Comparison of ENCODE assay signal across 1 cellular context in the genomic region with DNA sequence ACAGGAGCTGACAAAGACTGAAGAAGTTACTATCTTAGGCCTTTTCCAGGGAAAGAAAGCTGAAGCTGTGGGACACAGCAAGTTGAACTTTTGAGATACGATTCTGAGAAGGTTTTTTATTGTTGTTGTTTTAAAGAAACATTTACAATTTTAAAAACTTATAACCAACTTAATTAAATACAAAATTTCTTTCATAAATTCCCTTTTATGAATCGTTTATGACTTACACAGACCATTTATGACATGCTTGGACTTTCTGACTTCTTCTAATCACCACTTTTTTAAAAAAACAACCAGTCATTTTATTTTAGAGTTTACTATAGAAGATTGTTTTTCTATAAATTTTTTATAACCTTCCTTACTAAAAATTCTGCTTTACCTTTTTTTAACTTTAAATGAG.
A peak's percentile ranks its signal among the peaks of the same experiment; 100 is the strongest.
TF ChIP-seq lines count a peak whose summit lies in the region.

No MANE protein-coding gene starts in this region.

TF ChIP-seq in HepG2, 621 proteins besides CTCF, POLR2A, EP300 and RAD21 (continued from another document):
- TF ChIP-seq ZBTB37 (CRISPR knock-in tag; IDR thresholded peaks at IDR 0.05) (no peak), BORCS8-MEF2B (CRISPR knock-in tag; IDR thresholded peaks at IDR 0.05) (no peak), ZNF713 (CRISPR knock-in tag; IDR thresholded peaks at IDR 0.05) (no peak), ZNF83 (CRISPR knock-in tag; IDR thresholded peaks at IDR 0.05; ENCODE audit: borderline replicate concordance) (no peak), NR2F6 (IDR thresholded peaks at IDR 0.05) (no peak), NR2F6 (CRISPR knock-in tag; IDR thresholded peaks at IDR 0.05) (no peak), FOSL2 (CRISPR knock-in tag; IDR thresholded peaks at IDR 0.05) (no peak), SP1 (IDR thresholded peaks at IDR 0.05) (no peak), SP1 (CRISPR knock-in tag; IDR thresholded peaks at IDR 0.05) (no peak), FOXA1 (IDR thresholded peaks at IDR 0.05) (no peak), FOXA1 (CRISPR knock-in tag; IDR thresholded peaks at IDR 0.05) (no peak), ZNF724P (CRISPR knock-in tag; IDR thresholded peaks at IDR 0.05; ENCODE audit: borderline replicate concordance) (peak; percentile 96; the same call in 1 of the 2 replicates), SOX5 (CRISPR knock-in tag; IDR thresholded peaks at IDR 0.05; ENCODE audit: borderline replicate concordance) (no peak), EED (CRISPR knock-in tag; IDR thresholded peaks at IDR 0.05) (no peak), ZNF350 (CRISPR knock-in tag; IDR thresholded peaks at IDR 0.05; ENCODE audit: borderline replicate concordance, low read depth) (no peak), ZNF382 (CRISPR knock-in tag; IDR thresholded peaks at IDR 0.05; ENCODE audit: borderline replicate concordance) (no peak), ZKSCAN8 (CRISPR knock-in tag; IDR thresholded peaks at IDR 0.05; ENCODE audit: borderline replicate concordance) (no peak), CEBPZ (IDR thresholded peaks at IDR 0.05; ENCODE audit: low read length) (peak; percentile 83), ZNF562 (CRISPR knock-in tag; IDR thresholded peaks at IDR 0.05; ENCODE audit: borderline replicate concordance) (no peak), SOX6 (IDR thresholded peaks at IDR 0.05) (no peak), SOX6 (CRISPR knock-in tag; IDR thresholded peaks at IDR 0.05) (no peak), ZNF598 (CRISPR knock-in tag; IDR thresholded peaks at IDR 0.05; ENCODE audit: borderline replicate concordance) (no peak), ZNF619 (CRISPR knock-in tag; IDR thresholded peaks at IDR 0.05) (no peak), TOPORS (CRISPR knock-in tag; IDR thresholded peaks at IDR 0.05) (0 out of 2 replicates have a peak, but pooled peaks have one; percentile 60), U2AF2 (IDR thresholded peaks at IDR 0.05; ENCODE audit: low read depth, low read length) (no peak), E2F1 (CRISPR knock-in tag; IDR thresholded peaks at IDR 0.05) (no peak), TRAFD1 (CRISPR knock-in tag; IDR thresholded peaks at IDR 0.05; ENCODE audit: borderline replicate concordance) (no peak), SP4 (CRISPR knock-in tag; IDR thresholded peaks at IDR 0.05) (no peak), ZNF160 (CRISPR knock-in tag; IDR thresholded peaks at IDR 0.05) (no peak), PAX8 (CRISPR knock-in tag; IDR thresholded peaks at IDR 0.05; ENCODE audit: borderline replicate concordance) (no peak), FOSL1 (CRISPR knock-in tag; IDR thresholded peaks at IDR 0.05; ENCODE audit: borderline replicate concordance) (no peak), ZNF446 (CRISPR knock-in tag; IDR thresholded peaks at IDR 0.05) (no peak), RARG (CRISPR knock-in tag; IDR thresholded peaks at IDR 0.05; ENCODE audit: low read depth) (no peak), ATM (IDR thresholded peaks at IDR 0.05; ENCODE audit: borderline replicate concordance) (no peak), KDM5A (IDR thresholded peaks at IDR 0.05; ENCODE audit: borderline replicate concordance, low read length) (no peak), ZFP36 (IDR thresholded peaks at IDR 0.05; ENCODE audit: borderline replicate concordance, low read depth, low read length, partially characterized antibody) (peak; percentile 99)
- TF ChIP-seq, protein P1, sequence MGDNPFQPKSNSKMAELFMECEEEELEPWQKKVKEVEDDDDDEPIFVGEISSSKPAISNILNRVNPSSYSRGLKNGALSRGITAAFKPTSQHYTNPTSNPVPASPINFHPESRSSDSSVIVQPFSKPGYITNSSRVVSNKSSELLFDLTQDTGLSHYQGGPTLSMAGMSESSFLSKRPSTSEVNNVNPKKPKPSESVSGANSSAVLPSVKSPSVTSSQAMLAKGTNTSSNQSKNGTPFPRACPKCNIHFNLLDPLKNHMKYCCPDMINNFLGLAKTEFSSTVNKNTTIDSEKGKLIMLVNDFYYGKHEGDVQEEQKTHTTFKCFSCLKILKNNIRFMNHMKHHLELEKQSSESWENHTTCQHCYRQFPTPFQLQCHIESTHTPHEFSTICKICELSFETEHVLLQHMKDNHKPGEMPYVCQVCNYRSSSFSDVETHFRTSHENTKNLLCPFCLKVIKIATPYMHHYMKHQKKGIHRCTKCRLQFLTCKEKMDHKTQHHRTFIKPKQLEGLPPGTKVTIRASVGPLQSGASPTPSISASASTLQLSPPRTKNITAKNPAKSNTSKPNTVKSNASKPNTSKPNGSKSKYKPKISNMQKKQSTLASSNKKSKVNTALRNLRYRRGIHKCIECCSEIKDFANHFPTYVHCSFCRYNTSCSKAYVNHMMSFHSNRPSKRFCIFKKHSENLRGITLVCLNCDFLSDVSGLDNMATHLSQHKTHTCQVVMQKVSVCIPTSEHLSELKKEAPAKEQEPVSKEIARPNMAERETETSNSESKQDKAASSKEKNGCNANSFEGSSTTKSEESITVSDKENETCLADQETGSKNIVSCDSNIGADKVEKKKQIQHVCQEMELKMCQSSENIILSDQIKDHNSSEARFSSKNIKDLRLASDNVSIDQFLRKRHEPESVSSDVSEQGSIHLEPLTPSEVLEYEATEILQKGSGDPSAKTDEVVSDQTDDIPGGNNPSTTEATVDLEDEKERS (CRISPR knock-in tag; IDR thresholded peaks at IDR 0.05): peak; percentile 94
- TF ChIP-seq, protein P2, sequence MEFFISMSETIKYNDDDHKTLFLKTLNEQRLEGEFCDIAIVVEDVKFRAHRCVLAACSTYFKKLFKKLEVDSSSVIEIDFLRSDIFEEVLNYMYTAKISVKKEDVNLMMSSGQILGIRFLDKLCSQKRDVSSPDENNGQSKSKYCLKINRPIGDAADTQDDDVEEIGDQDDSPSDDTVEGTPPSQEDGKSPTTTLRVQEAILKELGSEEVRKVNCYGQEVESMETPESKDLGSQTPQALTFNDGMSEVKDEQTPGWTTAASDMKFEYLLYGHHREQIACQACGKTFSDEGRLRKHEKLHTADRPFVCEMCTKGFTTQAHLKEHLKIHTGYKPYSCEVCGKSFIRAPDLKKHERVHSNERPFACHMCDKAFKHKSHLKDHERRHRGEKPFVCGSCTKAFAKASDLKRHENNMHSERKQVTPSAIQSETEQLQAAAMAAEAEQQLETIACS (CRISPR knock-in tag; IDR thresholded peaks at IDR 0.05): no peak
- TF ChIP-seq, protein P3, sequence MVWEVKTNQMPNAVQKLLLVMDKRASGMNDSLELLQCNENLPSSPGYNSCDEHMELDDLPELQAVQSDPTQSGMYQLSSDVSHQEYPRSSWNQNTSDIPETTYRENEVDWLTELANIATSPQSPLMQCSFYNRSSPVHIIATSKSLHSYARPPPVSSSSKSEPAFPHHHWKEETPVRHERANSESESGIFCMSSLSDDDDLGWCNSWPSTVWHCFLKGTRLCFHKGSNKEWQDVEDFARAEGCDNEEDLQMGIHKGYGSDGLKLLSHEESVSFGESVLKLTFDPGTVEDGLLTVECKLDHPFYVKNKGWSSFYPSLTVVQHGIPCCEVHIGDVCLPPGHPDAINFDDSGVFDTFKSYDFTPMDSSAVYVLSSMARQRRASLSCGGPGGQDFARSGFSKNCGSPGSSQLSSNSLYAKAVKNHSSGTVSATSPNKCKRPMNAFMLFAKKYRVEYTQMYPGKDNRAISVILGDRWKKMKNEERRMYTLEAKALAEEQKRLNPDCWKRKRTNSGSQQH (CRISPR knock-in tag; IDR thresholded peaks at IDR 0.05; ENCODE audit: low read depth): no peak
- TF ChIP-seq, protein P4, sequence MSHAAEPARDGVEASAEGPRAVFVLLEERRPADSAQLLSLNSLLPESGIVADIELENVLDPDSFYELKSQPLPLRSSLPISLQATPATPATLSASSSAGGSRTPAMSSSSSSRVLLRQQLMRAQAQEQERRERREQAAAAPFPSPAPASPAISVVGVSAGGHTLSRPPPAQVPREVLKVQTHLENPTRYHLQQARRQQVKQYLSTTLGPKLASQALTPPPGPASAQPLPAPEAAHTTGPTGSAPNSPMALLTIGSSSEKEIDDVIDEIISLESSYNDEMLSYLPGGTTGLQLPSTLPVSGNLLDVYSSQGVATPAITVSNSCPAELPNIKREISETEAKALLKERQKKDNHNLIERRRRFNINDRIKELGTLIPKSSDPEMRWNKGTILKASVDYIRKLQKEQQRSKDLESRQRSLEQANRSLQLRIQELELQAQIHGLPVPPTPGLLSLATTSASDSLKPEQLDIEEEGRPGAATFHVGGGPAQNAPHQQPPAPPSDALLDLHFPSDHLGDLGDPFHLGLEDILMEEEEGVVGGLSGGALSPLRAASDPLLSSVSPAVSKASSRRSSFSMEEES (CRISPR knock-in tag; IDR thresholded peaks at IDR 0.05): no peak
